ENCODE assay signal across 2 cellular contexts in the genomic region with DNA sequence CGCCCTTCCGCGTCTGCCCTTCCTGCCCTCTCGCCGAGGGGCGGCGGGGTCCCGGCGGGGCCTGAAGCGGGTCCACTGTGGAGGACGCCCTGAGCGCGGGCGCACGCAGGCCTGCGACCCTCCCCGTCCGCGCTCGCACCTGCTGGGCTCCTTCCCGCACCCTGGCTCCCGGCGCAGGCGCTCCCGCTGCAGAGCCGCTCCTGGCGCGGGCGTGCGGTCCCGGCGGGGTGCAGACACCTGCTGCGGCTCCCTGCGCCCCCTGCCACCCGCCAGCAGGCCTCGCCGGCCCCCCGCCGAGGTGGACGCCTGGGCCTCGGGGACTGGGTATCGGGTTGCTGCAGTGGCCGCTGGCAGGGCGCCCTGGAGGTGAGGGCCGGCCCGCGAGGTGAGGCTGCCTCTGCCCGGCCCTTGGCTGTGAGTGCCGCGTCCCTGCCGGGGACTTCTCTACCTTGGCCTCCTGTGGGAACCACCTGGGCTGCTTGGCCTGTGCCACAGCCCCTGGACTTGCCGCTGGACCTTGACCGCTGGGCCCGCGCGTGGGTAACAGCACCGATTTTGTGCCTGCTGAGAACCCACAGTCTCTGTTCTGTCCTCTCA.
A peak's percentile ranks its signal among the peaks of the same experiment; 100 is the strongest.
TF ChIP-seq lines count a peak whose summit lies in the region.

No MANE protein-coding gene starts in this region.

TF ChIP-seq in Ishikawa, 13 proteins besides CTCF, POLR2A, EP300 and RAD21:
- TF ChIP-seq FOXM1 (IDR thresholded peaks at IDR 0.05; ENCODE audit: borderline replicate concordance, low read depth): no peak
- no peak for TF ChIP-seq YY1 (IDR thresholded peaks at IDR 0.05; ENCODE audit: low read depth)
- TF ChIP-seq, protein P1, sequence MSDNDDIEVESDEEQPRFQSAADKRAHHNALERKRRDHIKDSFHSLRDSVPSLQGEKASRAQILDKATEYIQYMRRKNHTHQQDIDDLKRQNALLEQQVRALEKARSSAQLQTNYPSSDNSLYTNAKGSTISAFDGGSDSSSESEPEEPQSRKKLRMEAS (IDR thresholded peaks at IDR 0.05): peak; percentile 36; the same call in 1 of the 2 replicates
- TF ChIP-seq TAF1 (IDR thresholded peaks at IDR 0.05; ENCODE audit: low read depth): 0 out of 2 replicates have a peak, but pooled peaks have one; percentile 2
- TF ChIP-seq, protein P2, sequence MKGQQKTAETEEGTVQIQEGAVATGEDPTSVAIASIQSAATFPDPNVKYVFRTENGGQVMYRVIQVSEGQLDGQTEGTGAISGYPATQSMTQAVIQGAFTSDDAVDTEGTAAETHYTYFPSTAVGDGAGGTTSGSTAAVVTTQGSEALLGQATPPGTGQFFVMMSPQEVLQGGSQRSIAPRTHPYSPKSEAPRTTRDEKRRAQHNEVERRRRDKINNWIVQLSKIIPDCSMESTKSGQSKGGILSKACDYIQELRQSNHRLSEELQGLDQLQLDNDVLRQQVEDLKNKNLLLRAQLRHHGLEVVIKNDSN (IDR thresholded peaks at IDR 0.05): no peak
- peak; percentile 58; the same call in 1 of the 2 replicates for TF ChIP-seq TEAD4 (IDR thresholded peaks at IDR 0.05)
- no peak for TF ChIP-seq CEBPB (IDR thresholded peaks at IDR 0.05)
- TF ChIP-seq ZBTB7A (IDR thresholded peaks at IDR 0.05; ENCODE audit: low read depth): peak; percentile 94
- no peak for TF ChIP-seq CREB1 (IDR thresholded peaks at IDR 0.05; ENCODE audit: low read depth)
- TF ChIP-seq, protein P3, sequence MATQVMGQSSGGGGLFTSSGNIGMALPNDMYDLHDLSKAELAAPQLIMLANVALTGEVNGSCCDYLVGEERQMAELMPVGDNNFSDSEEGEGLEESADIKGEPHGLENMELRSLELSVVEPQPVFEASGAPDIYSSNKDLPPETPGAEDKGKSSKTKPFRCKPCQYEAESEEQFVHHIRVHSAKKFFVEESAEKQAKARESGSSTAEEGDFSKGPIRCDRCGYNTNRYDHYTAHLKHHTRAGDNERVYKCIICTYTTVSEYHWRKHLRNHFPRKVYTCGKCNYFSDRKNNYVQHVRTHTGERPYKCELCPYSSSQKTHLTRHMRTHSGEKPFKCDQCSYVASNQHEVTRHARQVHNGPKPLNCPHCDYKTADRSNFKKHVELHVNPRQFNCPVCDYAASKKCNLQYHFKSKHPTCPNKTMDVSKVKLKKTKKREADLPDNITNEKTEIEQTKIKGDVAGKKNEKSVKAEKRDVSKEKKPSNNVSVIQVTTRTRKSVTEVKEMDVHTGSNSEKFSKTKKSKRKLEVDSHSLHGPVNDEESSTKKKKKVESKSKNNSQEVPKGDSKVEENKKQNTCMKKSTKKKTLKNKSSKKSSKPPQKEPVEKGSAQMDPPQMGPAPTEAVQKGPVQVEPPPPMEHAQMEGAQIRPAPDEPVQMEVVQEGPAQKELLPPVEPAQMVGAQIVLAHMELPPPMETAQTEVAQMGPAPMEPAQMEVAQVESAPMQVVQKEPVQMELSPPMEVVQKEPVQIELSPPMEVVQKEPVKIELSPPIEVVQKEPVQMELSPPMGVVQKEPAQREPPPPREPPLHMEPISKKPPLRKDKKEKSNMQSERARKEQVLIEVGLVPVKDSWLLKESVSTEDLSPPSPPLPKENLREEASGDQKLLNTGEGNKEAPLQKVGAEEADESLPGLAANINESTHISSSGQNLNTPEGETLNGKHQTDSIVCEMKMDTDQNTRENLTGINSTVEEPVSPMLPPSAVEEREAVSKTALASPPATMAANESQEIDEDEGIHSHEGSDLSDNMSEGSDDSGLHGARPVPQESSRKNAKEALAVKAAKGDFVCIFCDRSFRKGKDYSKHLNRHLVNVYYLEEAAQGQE (IDR thresholded peaks at IDR 0.05; ENCODE audit: low read depth): 0 out of 2 replicates have a peak, but pooled peaks have one; percentile 10
- TF ChIP-seq EGR1 (IDR thresholded peaks at IDR 0.05): peak; percentile 9; the same call in 1 of the 2 replicates
- TF ChIP-seq NFIC (IDR thresholded peaks at IDR 0.05): peak; percentile 85
- peak; percentile 84 for TF ChIP-seq TCF12 (IDR thresholded peaks at IDR 0.05; ENCODE audit: low read depth)

TF ChIP-seq in H1, 55 proteins besides CTCF, POLR2A, EP300 and RAD21:
- TF ChIP-seq BCL11A (IDR thresholded peaks at IDR 0.05; ENCODE audit: low read depth in 2 of 2, low read length in 2 of 2) (no peak), YY1 (IDR thresholded peaks at IDR 0.05; ENCODE audit: low read depth, low read length) (no peak), SIN3A (conservative IDR thresholded peaks at IDR 0.05 in 1 of 2, IDR thresholded peaks at IDR 0.05 in 1 of 2; ENCODE audit: low read depth in 1 of 2, low read length in 2 of 2) (0 out of 4 replicates have a peak, but pooled peaks of 1 of the 2 experiments have one; percentile 1), RBBP5 (IDR thresholded peaks at IDR 0.05; ENCODE audit: borderline replicate concordance, low read depth, low read length) (0 out of 2 replicates have a peak, but pooled peaks have one; percentile 26), MAFK (IDR thresholded peaks at IDR 0.05; ENCODE audit: low read depth, low read length) (no peak), ZNF274 (IDR thresholded peaks at IDR 0.05; ENCODE audit: borderline replicate concordance, extremely low read depth, low read length) (no peak), PHF8 (conservative IDR thresholded peaks at IDR 0.05; ENCODE audit: low read depth, low read length) (0 out of 2 replicates have a peak, but pooled peaks have one; percentile 3), TAF1 (IDR thresholded peaks at IDR 0.05; ENCODE audit: low read depth, low read length) (0 out of 2 replicates have a peak, but pooled peaks have one; percentile 28), EZH2 (IDR thresholded peaks at IDR 0.05; ENCODE audit: low read depth, low read length, severe bottlenecking) (no peak), HDAC2 (IDR thresholded peaks at IDR 0.05; ENCODE audit: borderline replicate concordance in 1 of 2, low read depth in 2 of 2, low read length in 2 of 2) (0 out of 4 replicates have a peak, but pooled peaks of 1 of the 2 experiments have one; percentile 66), RNF2 (IDR thresholded peaks at IDR 0.05; ENCODE audit: borderline replicate concordance, low read depth, low read length, missing control alignments, poor library complexity, severe bottlenecking) (no peak)
